11 cellular contexts compared by ENCODE assay signal in the genomic region with DNA sequence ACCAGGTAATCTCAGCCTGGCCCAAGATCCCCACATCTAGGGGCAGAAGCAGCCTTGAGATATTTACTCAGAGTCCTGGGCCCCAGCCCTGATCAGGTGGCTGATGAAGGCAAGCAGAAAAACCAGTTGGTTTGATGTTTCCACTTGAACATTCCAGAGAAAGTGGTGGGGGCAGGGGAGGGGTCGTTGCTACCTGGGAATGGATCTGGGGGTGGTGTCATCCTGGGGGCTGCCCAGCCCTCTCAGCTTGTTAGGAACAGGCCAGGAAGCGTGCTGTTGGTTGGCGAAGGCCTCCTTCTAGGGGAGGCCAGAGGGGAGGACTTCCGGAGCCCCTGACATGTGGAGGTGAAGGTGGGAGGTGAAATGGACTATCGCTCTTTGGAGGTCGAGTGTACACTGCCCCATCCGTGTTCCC. TPM values are rescaled to one million over a fixed set of nuclear protein-coding genes. Genes with fewer than 3 reads are reported as not detected.
DNase-seq lines count a peak whose midpoint lies in the region; ATAC-seq and TF ChIP-seq lines count a peak whose summit lies in the region.
"Had no signal": no experiment of that assay in that cellular context is flagged by ENCODE, and none has a peak within 500 bp of the region (broad histone marks: within the 10 kb centered on the region; RNA-seq: fewer than 3 reads in every experiment).

No MANE protein-coding gene starts in this region.

- CTCF ChIA-PET in MCF 10A (lab: Yijun Ruan, JAX): interaction anchor here (0.6 kb wide), 1 partner anchor 130 kb away, joined by 3 read pairs; no protein-coding TSS in a partner anchor
- CTCF ChIA-PET in activated CD4-positive, alpha-beta T cell treated with anti-CD3 and anti-CD28 coated beads, Interleukin-2, amount 10 ng/mL, durations not matched to agents 7 days and 5 days (lab: Charles Lee): interaction anchor here (0.6 to 1.2 kb wide), 2 partner anchors 8 to 56 kb away, joined by 3 to 6 read pairs; no protein-coding TSS in a partner anchor

- H3K27me3 ChIP-seq in breast epithelium (no peaks in the 10 kb centered on the region), lung (ENCODE audit: control insufficient read depth, insufficient read depth) (no peaks in the 10 kb centered on the region), vagina (no peaks in the 10 kb centered on the region)

- POLR2A ChIA-PET in MCF 10A (lab: Yijun Ruan, JAX): no interaction called here
- POLR2A ChIA-PET in activated CD4-positive, alpha-beta T cell treated with anti-CD3 and anti-CD28 coated beads, Interleukin-2, amount 10 ng/mL, durations not matched to agents 7 days and 5 days (lab: Charles Lee): no interaction called here

- ATAC-seq in lung (ENCODE audit: insufficient read depth, low FRiP score) (no peak), GM18873 (IDR thresholded peaks at IDR 0.05; ENCODE audit: low FRiP score, unreplicated experiment) (no peak)
- ATAC-seq in stimulated activated naive CD8-positive, alpha-beta T cell treated with anti-CD3 and anti-CD28 coated beads, Interleukin-15, Interleukin-2, amounts not matched to agents 100 U/mL and 50 U/mL, for 24 hours: no peak
- ATAC-seq: left cardiac atrium had no signal

- H3K27me3 Mint-ChIP-seq in MCF 10A (ENCODE audit: insufficient read depth, unreplicated experiment): no peaks in the 10 kb centered on the region
- H3K27me3 Mint-ChIP-seq in brain: peaks cover 15% of the 10 kb centered on the region
- H3K27me3 Mint-ChIP-seq in activated CD4-positive, alpha-beta T cell treated with anti-CD3 and anti-CD28 coated beads, Interleukin-2, amount 10 ng/mL, durations not matched to agents 7 days and 5 days: no peaks in the 10 kb centered on the region
- H3K27me3 Mint-ChIP-seq: activated naive CD8-positive, alpha-beta T cell had no signal

- H3K36me3 ChIP-seq in breast epithelium: no peaks in the 10 kb centered on the region
- H3K36me3 ChIP-seq in lung (ENCODE audit: control insufficient read depth in 2 of 2, insufficient read depth in 2 of 2, low read length in 2 of 2): no peaks in the 10 kb centered on the region
- H3K36me3 ChIP-seq in vagina: no peaks in the 10 kb centered on the region

- H3K36me3 Mint-ChIP-seq in MCF 10A (ENCODE audit: insufficient read depth, unreplicated experiment) (peaks cover under 1% of the 10 kb centered on the region), brain (no peaks in the 10 kb centered on the region)
- no peaks in the 10 kb centered on the region for H3K36me3 Mint-ChIP-seq in activated CD4-positive, alpha-beta T cell treated with anti-CD3 and anti-CD28 coated beads, Interleukin-2, amount 10 ng/mL, durations not matched to agents 7 days and 5 days (ENCODE audit: low read depth)
- H3K36me3 Mint-ChIP-seq: activated naive CD8-positive, alpha-beta T cell had no signal

- no peak for TF ChIP-seq CTCF in breast epithelium (IDR thresholded peaks at IDR 0.05)
- no peak for TF ChIP-seq CTCF in MCF 10A (IDR thresholded peaks at IDR 0.05; ENCODE audit: unreplicated experiment)
- TF ChIP-seq CTCF in brain (conservative IDR thresholded peaks at IDR 0.05): no peak
- no peak for TF ChIP-seq CTCF in lung (IDR thresholded peaks at IDR 0.05; ENCODE audit: control extremely low read depth, extremely low read depth)
- TF ChIP-seq CTCF in vagina (IDR thresholded peaks at IDR 0.05): no peak

- H3K27ac Mint-ChIP-seq in MCF 10A (ENCODE audit: low read depth, unreplicated experiment) (no peak overlapping the region), brain (peak overlapping the region; percentile 27 to 98 (median 96))
- no peak overlapping the region for H3K27ac Mint-ChIP-seq in activated CD4-positive, alpha-beta T cell treated with anti-CD3 and anti-CD28 coated beads, Interleukin-2, amount 10 ng/mL, durations not matched to agents 7 days and 5 days
- H3K27ac Mint-ChIP-seq: activated naive CD8-positive, alpha-beta T cell had no signal

- H3K9me3 Mint-ChIP-seq in MCF 10A (ENCODE audit: unreplicated experiment) (no peaks in the 10 kb centered on the region), brain (peaks cover 0 to 6% (median 0%) of the 10 kb centered on the region in 5 experiments)
- H3K9me3 Mint-ChIP-seq in activated CD4-positive, alpha-beta T cell treated with anti-CD3 and anti-CD28 coated beads, Interleukin-2, amount 10 ng/mL, durations not matched to agents 7 days and 5 days: no peaks in the 10 kb centered on the region

- H3K9me3 ChIP-seq in breast epithelium (no peaks in the 10 kb centered on the region), lung (ENCODE audit: control insufficient read depth in 2 of 2, insufficient read depth in 1 of 2, low read length in 1 of 2) (no peaks in the 10 kb centered on the region), vagina (no peaks in the 10 kb centered on the region)

- DNase-seq in breast epithelium (ENCODE audit: low spot score in 2 of 2) (peak; percentile 57 to 64), MCF 10A (ENCODE audit: unreplicated experiment) (no peak), lung (ENCODE audit: low spot score) (peak; percentile 70), vagina (ENCODE audit: extremely low spot score in 2 of 2) (no peak)
- DNase-seq in activated CD4-positive, alpha-beta T cell treated with anti-CD3 and anti-CD28 coated beads, Interleukin-2, amount 10 ng/mL, durations not matched to agents 7 days and 5 days: no peak
- DNase-seq in stimulated activated naive CD8-positive, alpha-beta T cell treated with anti-CD3 and anti-CD28 coated beads, Interleukin-15, Interleukin-2, amounts not matched to agents 100 U/mL and 50 U/mL, for 24 hours: no peak
- DNase-seq: activated CD4-positive, alpha-beta T cell treated with anti-CD3 and anti-CD28 coated beads, Interleukin-2, amount 50 U/mL, for 1 hour had no signal

- H3K4me1 ChIP-seq in breast epithelium: peaks cover 0 to 23% of the 10 kb centered on the region in 2 donors
- peaks cover 0 to 11% of the 10 kb centered on the region in 2 donors for H3K4me1 ChIP-seq in lung (ENCODE audit: control insufficient read depth in 2 of 2, insufficient read depth in 2 of 2, low read length in 2 of 2)
- peaks cover 28% of the 10 kb centered on the region for H3K4me1 ChIP-seq in vagina

- intact Hi-C loops in breast epithelium (cut with DNase I; ENCODE audit: low total_unique reads) (no loop called here), MCF 10A (cut with micrococcal nuclease) (loop anchor here (10.0 kb wide), 1 partner anchor 62 kb away; no protein-coding TSS in a partner anchor), vagina (cut with DNase I) (no loop called here)

- H3K4me3 Mint-ChIP-seq in MCF 10A (ENCODE audit: unreplicated experiment): no peak overlapping the region
- peak overlapping the region in 4 of 5 experiments; percentile 13 to 75 (median 64) for H3K4me3 Mint-ChIP-seq in brain
- no peak overlapping the region for H3K4me3 Mint-ChIP-seq in activated CD4-positive, alpha-beta T cell treated with anti-CD3 and anti-CD28 coated beads, Interleukin-2, amount 10 ng/mL, durations not matched to agents 7 days and 5 days
- H3K4me3 Mint-ChIP-seq: activated naive CD8-positive, alpha-beta T cell had no signal

- TF ChIP-seq POLR2A in breast epithelium (IDR thresholded peaks at IDR 0.05): no peak
- no peak for TF ChIP-seq POLR2A in vagina (IDR thresholded peaks at IDR 0.05)

- H3K27ac ChIP-seq in breast epithelium (peak overlapping the region; percentile 96 to 99), lung (ENCODE audit: low read depth in 1 of 2, low read length in 1 of 2) (peak overlapping the region in 1 of 2 donors; percentile 87), vagina (peak overlapping the region; percentile 49)

- H3K4me3 ChIP-seq in breast epithelium: peak overlapping the region in 2 of 3 donors; percentile 31 to 44
- no peak overlapping the region for H3K4me3 ChIP-seq in lung
- H3K4me3 ChIP-seq in vagina: no peak overlapping the region

- H3K4me1 Mint-ChIP-seq in MCF 10A (ENCODE audit: insufficient read depth, unreplicated experiment): peaks cover 5% of the 10 kb centered on the region
- peaks cover 51% of the 10 kb centered on the region for H3K4me1 Mint-ChIP-seq in brain
- H3K4me1 Mint-ChIP-seq in activated CD4-positive, alpha-beta T cell treated with anti-CD3 and anti-CD28 coated beads, Interleukin-2, amount 10 ng/mL, durations not matched to agents 7 days and 5 days: peaks cover 10% of the 10 kb centered on the region

- WGBS in lung, 2 donors: 45 to 62% methylated on average over 7 of the region's 7 CpGs

- BruUV-seq in MCF 10A (replicated peaks; lab: Mats Ljungman, UMichigan): no TSS peak

RNA-seq across cellular contexts. Expression of a gene that starts 3.7 kb away (rescaled TPM):
- total RNA-seq in breast epithelium (10 to 100 TPM; 10.9 to 57.8 (median 36.4) TPM), MCF 10A (2022) (15.3 and 18.9 TPM in 2 replicates), lung (10 to 100 TPM; 22.2 to 50.0 TPM), vagina (23.8 TPM)
- polyA plus RNA-seq in brain (ENCODE audit: insufficient read depth, low read depth, low replicate concordance) (34.4 TPM), lung (10 to 100 TPM; 30.5 to 52.9 TPM)
- total RNA-seq in activated CD4-positive, alpha-beta T cell treated with anti-CD3 and anti-CD28 coated beads, Interleukin-2, amount 10 ng/mL, durations not matched to agents 7 days and 5 days: 10 to 100 TPM; 13.3 to 15.6 TPM

RNA-seq across cellular contexts. Expression of a gene that starts 22.9 kb away (rescaled TPM):
- total RNA-seq in breast epithelium: 1 to 10 TPM; 5.9 to 9.5 (median 8.5) TPM
- total RNA-seq in MCF 10A (2022): 21.9 and 24.2 TPM in 2 replicates
- polyA plus RNA-seq in brain (ENCODE audit: insufficient read depth, low read depth, low replicate concordance): 68.5 TPM
- 1 to 10 TPM; 7.7 to 8.0 TPM for total RNA-seq in lung
- 1 to 10 TPM; 4.1 to 7.7 TPM for polyA plus RNA-seq in lung
- 17.2 TPM for total RNA-seq in vagina
- total RNA-seq in activated CD4-positive, alpha-beta T cell treated with anti-CD3 and anti-CD28 coated beads, Interleukin-2, amount 10 ng/mL, durations not matched to agents 7 days and 5 days: 1 to 10 TPM; 6.7 to 7.4 TPM

RNA-seq across cellular contexts. Expression of a gene that starts 27.7 kb away (rescaled TPM):
- total RNA-seq in breast epithelium (100 to 1,000 TPM in 1 of 3 donors, 10 to 100 TPM in 1, not detected in 1; 81.6 to 137 TPM), MCF 10A (2022) (not detected in 2 replicates), lung (10 to 100 TPM; 43.4 to 43.8 TPM), vagina (not detected)
- polyA plus RNA-seq in brain (ENCODE audit: insufficient read depth, low read depth, low replicate concordance) (116 TPM), lung (10 to 100 TPM; 42.9 to 54.7 TPM)
- not detected for total RNA-seq in activated CD4-positive, alpha-beta T cell treated with anti-CD3 and anti-CD28 coated beads, Interleukin-2, amount 10 ng/mL, durations not matched to agents 7 days and 5 days
- total RNA-seq: left cardiac atrium had no signal

RNA-seq across cellular contexts. Expression of a gene that starts 58.9 kb away (rescaled TPM):
- total RNA-seq in breast epithelium (10 to 100 TPM; 39.5 to 49.8 (median 41.0) TPM), MCF 10A (2022) (71.5 and 81.9 TPM in 2 replicates), lung (10 to 100 TPM; 33.5 to 76.7 TPM), vagina (49.8 TPM)
- polyA plus RNA-seq in brain (ENCODE audit: insufficient read depth, low read depth, low replicate concordance) (72.8 TPM), lung (100 to 1,000 TPM in 1 of 2 donors, 10 to 100 TPM in 1; 71.7 to 118 TPM)
- total RNA-seq in activated CD4-positive, alpha-beta T cell treated with anti-CD3 and anti-CD28 coated beads, Interleukin-2, amount 10 ng/mL, durations not matched to agents 7 days and 5 days: 10 to 100 TPM; 43.9 to 51.4 TPM

RNA-seq across cellular contexts. Expression of a gene that starts 59.1 kb away (rescaled TPM):
- total RNA-seq in breast epithelium: 1 to 10 TPM; 2.9 to 6.9 (median 4.6) TPM
- total RNA-seq in MCF 10A (2022): 11.0 and 11.4 TPM in 2 replicates
- 10.5 TPM for polyA plus RNA-seq in brain (ENCODE audit: insufficient read depth, low read depth, low replicate concordance)
- 10 to 100 TPM in 1 of 2 donors, 1 to 10 TPM in 1; 5.3 to 14.4 TPM for total RNA-seq in lung
- polyA plus RNA-seq in lung: 10 to 100 TPM in 1 of 2 donors, 1 to 10 TPM in 1; 8.1 to 10.0 TPM
- total RNA-seq in vagina: 7.1 TPM
- 1 to 10 TPM; 8.7 to 9.1 TPM for total RNA-seq in activated CD4-positive, alpha-beta T cell treated with anti-CD3 and anti-CD28 coated beads, Interleukin-2, amount 10 ng/mL, durations not matched to agents 7 days and 5 days

Comparison
In these comparisons a context has a peak if more than half of its experiments do, and no peak if none do; other contexts are left out.
1. DNase-seq: peak in breast epithelium (2 of 2) and lung (single experiment); none in MCF 10A (single experiment), vagina (0 of 2), activated CD4-positive, alpha-beta T cell treated with anti-CD3 and anti-CD28 coated beads, Interleukin-2, amount 10 ng/mL, durations not matched to agents 7 days and 5 days (single experiment) and stimulated activated naive CD8-positive, alpha-beta T cell treated with anti-CD3 and anti-CD28 coated beads, Interleukin-15, Interleukin-2, amounts not matched to agents 100 U/mL and 50 U/mL, for 24 hours (single experiment).
2. H3K4me3 ChIP-seq: peak in breast epithelium (2 of 3); none in lung (single experiment) and vagina (0 of 2).
3. H3K27ac Mint-ChIP-seq: peak in brain (5 of 5); none in MCF 10A (single experiment) and activated CD4-positive, alpha-beta T cell treated with anti-CD3 and anti-CD28 coated beads, Interleukin-2, amount 10 ng/mL, durations not matched to agents 7 days and 5 days (single experiment).
4. H3K4me3 Mint-ChIP-seq: peak in brain (4 of 5); none in MCF 10A (single experiment) and activated CD4-positive, alpha-beta T cell treated with anti-CD3 and anti-CD28 coated beads, Interleukin-2, amount 10 ng/mL, durations not matched to agents 7 days and 5 days (single experiment).